Comparison of ENCODE assay signal across 8 cellular contexts in genomic region chr15:100880139-100880896, GRCh38. TPM values are rescaled to one million over a fixed set of nuclear protein-coding genes. Genes with fewer than 3 reads are reported as not detected.
A peak's percentile ranks its signal among the peaks of the same experiment; 100 is the strongest.
DNase-seq lines count a peak whose midpoint lies in the region; ATAC-seq and TF ChIP-seq lines count a peak whose summit lies in the region.

No MANE protein-coding gene starts in this region.

- intact Hi-C loops in activated T-helper 1 cell treated with anti-CD3 and anti-CD28 coated beads, Interleukin-12 subunit alpha, Interleukin-12 subunit beta, Interleukin-2, Interleukin-4 antibody, amounts not matched to agents 30 ng/mL and 10 ng/mL and 1 ng/mL, durations not matched to agents 14 hours and 24 hours and 36 hours (cut with micrococcal nuclease): no loop called here

- peaks cover 76% of the 10 kb centered on the region for H3K27me3 Mint-ChIP-seq in WTC11 (ENCODE audit: low read depth)
- peaks cover 64% of the 10 kb centered on the region for H3K27me3 Mint-ChIP-seq in activated T-helper 1 cell treated with anti-CD3 and anti-CD28 coated beads, Interleukin-12 subunit alpha, Interleukin-12 subunit beta, Interleukin-2, Interleukin-4 antibody, amounts not matched to agents 30 ng/mL and 10 ng/mL and 1 ng/mL, durations not matched to agents 14 hours and 24 hours and 36 hours (ENCODE audit: insufficient read depth)

- no peaks in the 10 kb centered on the region for H3K36me3 Mint-ChIP-seq in WTC11
- H3K36me3 Mint-ChIP-seq in activated T-helper 1 cell treated with anti-CD3 and anti-CD28 coated beads, Interleukin-12 subunit alpha, Interleukin-12 subunit beta, Interleukin-2, Interleukin-4 antibody, amounts not matched to agents 30 ng/mL and 10 ng/mL and 1 ng/mL, durations not matched to agents 14 hours and 24 hours and 36 hours (ENCODE audit: low read depth): no peaks in the 10 kb centered on the region

- CTCF ChIA-PET in WTC11 (lab: Charles Lee): interaction anchor here (1.0 to 4.7 kb wide), 2 partner anchors 9 to 127 kb away, joined by 3 to 45 read pairs; no protein-coding TSS in a partner anchor

- in situ Hi-C loops in GM13976 (cut with MboI; ENCODE audit: low sequenced_read_pairs, unreplicated experiment): no loop called here

- peak overlapping the region; percentile 89 for H3K4me3 Mint-ChIP-seq in WTC11
- no peak overlapping the region for H3K4me3 Mint-ChIP-seq in activated T-helper 1 cell treated with anti-CD3 and anti-CD28 coated beads, Interleukin-12 subunit alpha, Interleukin-12 subunit beta, Interleukin-2, Interleukin-4 antibody, amounts not matched to agents 30 ng/mL and 10 ng/mL and 1 ng/mL, durations not matched to agents 14 hours and 24 hours and 36 hours

- peaks cover 30% of the 10 kb centered on the region for H3K4me1 Mint-ChIP-seq in WTC11
- no peaks in the 10 kb centered on the region for H3K4me1 Mint-ChIP-seq in activated T-helper 1 cell treated with anti-CD3 and anti-CD28 coated beads, Interleukin-12 subunit alpha, Interleukin-12 subunit beta, Interleukin-2, Interleukin-4 antibody, amounts not matched to agents 30 ng/mL and 10 ng/mL and 1 ng/mL, durations not matched to agents 14 hours and 24 hours and 36 hours (ENCODE audit: low read depth)

- no peak overlapping the region for H3K27ac Mint-ChIP-seq in WTC11
- no peak overlapping the region for H3K27ac Mint-ChIP-seq in activated T-helper 1 cell treated with anti-CD3 and anti-CD28 coated beads, Interleukin-12 subunit alpha, Interleukin-12 subunit beta, Interleukin-2, Interleukin-4 antibody, amounts not matched to agents 30 ng/mL and 10 ng/mL and 1 ng/mL, durations not matched to agents 14 hours and 24 hours and 36 hours

- no peaks in the 10 kb centered on the region for H3K9me3 Mint-ChIP-seq in WTC11
- no peaks in the 10 kb centered on the region for H3K9me3 Mint-ChIP-seq in activated T-helper 1 cell treated with anti-CD3 and anti-CD28 coated beads, Interleukin-12 subunit alpha, Interleukin-12 subunit beta, Interleukin-2, Interleukin-4 antibody, amounts not matched to agents 30 ng/mL and 10 ng/mL and 1 ng/mL, durations not matched to agents 14 hours and 24 hours and 36 hours

- TF ChIP-seq CTCF in GM13976 (IDR thresholded peaks at IDR 0.05; ENCODE audit: borderline replicate concordance, control extremely low read depth, extremely low read depth, insufficient read depth, missing control alignments) (no peak), WTC11 (IDR thresholded peaks at IDR 0.05) (no peak), retinal pigment epithelial cell (conservative IDR thresholded peaks at IDR 0.05; ENCODE audit: low read depth, low read length) (no peak)

- H3K4me3 ChIP-seq in retinal pigment epithelial cell (ENCODE audit: low read length): peak overlapping the region; percentile 80

- POLR2A ChIA-PET in WTC11 (lab: Charles Lee): no interaction called here

- DNase-seq in GM13976 (ENCODE audit: low spot score): peak; percentile 48
- peak; percentile 53 for DNase-seq in WTC11 (ENCODE audit: low spot score)
- DNase-seq in glomerular visceral epithelial cell (ENCODE audit: extremely low spot score): peak; percentile 9
- no peak for DNase-seq in retinal pigment epithelial cell (ENCODE audit: low read depth)
- no peak for DNase-seq in substantia nigra (lab: John Stamatoyannopoulos, UW)
- no peak for DNase-seq in NCI-H2227 treated with DMSO at 0.1 percent for 48 hours (lab: John Stamatoyannopoulos, UW)
- DNase-seq in activated T-helper 1 cell treated with anti-CD3 and anti-CD28 coated beads, Interleukin-12 subunit alpha, Interleukin-12 subunit beta, Interleukin-2, Interleukin-4 antibody, amounts not matched to agents 30 ng/mL and 10 ng/mL and 1 ng/mL, durations not matched to agents 14 hours and 24 hours and 36 hours (ENCODE audit: low spot score): no peak
- no peak for DNase-seq in NCI-H510A treated with DMSO at 0.1 percent for 48 hours (lab: John Stamatoyannopoulos, UW)

- no peak overlapping the region for H3K27ac ChIP-seq in substantia nigra (ENCODE audit: low read depth, low read length, poor library complexity, severe bottlenecking)

- ATAC-seq in WTC11: peak; percentile 43

TF ChIP-seq in WTC11, 78 proteins besides CTCF, POLR2A, EP300 and RAD21 (continues in another document):
- no peak for TF ChIP-seq USF2 (CRISPR knock-in tag; IDR thresholded peaks at IDR 0.05)
- TF ChIP-seq HMGXB4 (CRISPR knock-in tag; IDR thresholded peaks at IDR 0.05): peak; percentile 13; the same call in 1 of the 2 replicates
- no peak for TF ChIP-seq ZBTB21 (CRISPR knock-in tag; IDR thresholded peaks at IDR 0.05; ENCODE audit: borderline replicate concordance)
- no peak for TF ChIP-seq TP53 (CRISPR knock-in tag; IDR thresholded peaks at IDR 0.05)
- no peak for TF ChIP-seq ATF1 (CRISPR knock-in tag; IDR thresholded peaks at IDR 0.05)
- no peak for TF ChIP-seq NR1H2 (CRISPR knock-in tag; IDR thresholded peaks at IDR 0.05)
- no peak for TF ChIP-seq TCF7 (CRISPR knock-in tag; IDR thresholded peaks at IDR 0.05; ENCODE audit: low read depth)
- TF ChIP-seq IRF2 (CRISPR knock-in tag; IDR thresholded peaks at IDR 0.05; ENCODE audit: borderline replicate concordance, low read depth): no peak
- no peak for TF ChIP-seq TEAD4 (CRISPR knock-in tag; IDR thresholded peaks at IDR 0.05)
- TF ChIP-seq E2F1 (CRISPR knock-in tag; IDR thresholded peaks at IDR 0.05): no peak
- 0 out of 2 replicates have a peak, but pooled peaks have one; percentile 16 for TF ChIP-seq CREM (CRISPR knock-in tag; IDR thresholded peaks at IDR 0.05)
- 0 out of 2 replicates have a peak, but pooled peaks have one; percentile 32 for TF ChIP-seq ZNF281 (CRISPR knock-in tag; IDR thresholded peaks at IDR 0.05)
- TF ChIP-seq ESRRA (CRISPR knock-in tag; IDR thresholded peaks at IDR 0.05; ENCODE audit: borderline replicate concordance): no peak
- no peak for TF ChIP-seq FOXJ3 (CRISPR knock-in tag; IDR thresholded peaks at IDR 0.05; ENCODE audit: borderline replicate concordance)

RNA-seq across cellular contexts. Expression of gene ALDH1A3, which starts 0.7 kb away (rescaled TPM):
- 9.9 to 14.0 TPM (median 10.7 TPM) in 3 replicates for total RNA-seq in WTC11 (2021)
- total RNA-seq in activated T-helper 1 cell treated with anti-CD3 and anti-CD28 coated beads, Interleukin-12 subunit alpha, Interleukin-12 subunit beta, Interleukin-2, Interleukin-4 antibody, amounts not matched to agents 30 ng/mL and 10 ng/mL and 1 ng/mL, durations not matched to agents 14 hours and 24 hours and 36 hours: not detected in 2 replicates

RNA-seq across cellular contexts. Expression of gene LRRK1, which starts 38.8 kb away (rescaled TPM):
- total RNA-seq in WTC11 (2021): 5.9 to 7.6 TPM (median 6.3 TPM) in 3 replicates
- total RNA-seq in activated T-helper 1 cell treated with anti-CD3 and anti-CD28 coated beads, Interleukin-12 subunit alpha, Interleukin-12 subunit beta, Interleukin-2, Interleukin-4 antibody, amounts not matched to agents 30 ng/mL and 10 ng/mL and 1 ng/mL, durations not matched to agents 14 hours and 24 hours and 36 hours: 1.9 and 2.0 TPM in 2 replicates

Comparison
In these comparisons a context has a peak if more than half of its experiments do, and no peak if none do; other contexts are left out.
1. DNase-seq: peak in GM13976 (single experiment), WTC11 (single experiment) and glomerular visceral epithelial cell (single experiment); none in retinal pigment epithelial cell (single experiment), substantia nigra (0 of 49), NCI-H2227 treated with DMSO at 0.1 percent for 48 hours (single experiment), activated T-helper 1 cell treated with anti-CD3 and anti-CD28 coated beads, Interleukin-12 subunit alpha, Interleukin-12 subunit beta, Interleukin-2, Interleukin-4 antibody, amounts not matched to agents 30 ng/mL and 10 ng/mL and 1 ng/mL, durations not matched to agents 14 hours and 24 hours and 36 hours (single experiment) and NCI-H510A treated with DMSO at 0.1 percent for 48 hours (single experiment).